18 cellular contexts compared by ENCODE assay signal in the genomic region with DNA sequence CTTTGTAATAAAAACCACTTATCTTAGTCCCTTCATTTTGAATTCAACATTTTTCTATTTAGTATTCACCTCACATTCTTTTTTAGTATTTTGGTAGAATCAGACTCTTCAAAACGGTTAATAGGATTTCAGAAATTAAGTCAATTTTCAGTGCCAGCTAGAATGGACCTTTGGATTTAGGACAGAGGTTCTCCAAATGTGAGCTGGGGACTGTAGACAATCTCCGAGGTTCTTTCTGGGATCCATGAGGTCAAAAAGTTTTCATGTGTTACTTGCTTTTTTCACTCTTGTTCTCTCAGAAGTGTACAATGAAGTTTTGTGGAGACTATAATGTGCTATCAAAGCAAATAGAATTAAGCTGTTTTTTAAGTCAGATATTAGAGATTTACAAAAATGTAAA. TPM values are rescaled to one million over a fixed set of nuclear protein-coding genes. Genes with fewer than 3 reads are reported as not detected.
A peak's percentile ranks its signal among the peaks of the same experiment; 100 is the strongest.
DNase-seq lines count a peak whose midpoint lies in the region; ATAC-seq and TF ChIP-seq lines count a peak whose summit lies in the region.
"Had no signal": no experiment of that assay in that cellular context is flagged by ENCODE, and none has a peak within 500 bp of the region (broad histone marks: within the 10 kb centered on the region; RNA-seq: fewer than 3 reads in every experiment).

No MANE protein-coding gene starts in this region.

- H3K36me3 Mint-ChIP-seq in activated naive CD8-positive, alpha-beta T cell, result peaks cover 19% of the 10 kb centered on the region
- peaks cover 26% of the 10 kb centered on the region for H3K36me3 Mint-ChIP-seq in activated naive CD8-positive, alpha-beta T cell treated with anti-CD3 and anti-CD28 coated beads, Interleukin-2, amount 50 U/mL, for 24 hours (ENCODE audit: low read depth)
- H3K36me3 Mint-ChIP-seq in immature natural killer cell (peaks cover 25 to 31% (median 26%) of the 10 kb centered on the region in 3 donors), progenitor cell of endocrine pancreas (ENCODE audit: insufficient read depth) (peaks cover 56% of the 10 kb centered on the region)

- H3K27ac Mint-ChIP-seq in activated naive CD8-positive, alpha-beta T cell, result no peak overlapping the region
- no peak overlapping the region for H3K27ac Mint-ChIP-seq in activated naive CD8-positive, alpha-beta T cell treated with anti-CD3 and anti-CD28 coated beads, Interleukin-2, amount 50 U/mL, for 24 hours
- H3K27ac Mint-ChIP-seq in immature natural killer cell (peak overlapping the region in 1 of 6 donors; percentile 19), progenitor cell of endocrine pancreas (peak overlapping the region; percentile 41)

- H3K27me3 Mint-ChIP-seq in activated naive CD8-positive, alpha-beta T cell, result no peaks in the 10 kb centered on the region
- no peaks in the 10 kb centered on the region for H3K27me3 Mint-ChIP-seq in activated naive CD8-positive, alpha-beta T cell treated with anti-CD3 and anti-CD28 coated beads, Interleukin-2, amount 50 U/mL, for 24 hours
- peaks cover 2 to 5% (median 2%) of the 10 kb centered on the region in 3 donors for H3K27me3 Mint-ChIP-seq in immature natural killer cell (ENCODE audit: low read depth in 3 of 3)
- no peaks in the 10 kb centered on the region for H3K27me3 Mint-ChIP-seq in progenitor cell of endocrine pancreas

- no peak for DNase-seq in activated naive CD8-positive, alpha-beta T cell treated with anti-CD3 and anti-CD28 coated beads, Interleukin-2, amount 50 U/mL, for 24 hours
- no peak for DNase-seq in immature natural killer cell
- no peak for DNase-seq in progenitor cell of endocrine pancreas (ENCODE audit: low spot score, unreplicated experiment)
- DNase-seq in cortex of kidney (lab: John Stamatoyannopoulos, UW), result no peak
- no peak for DNase-seq in GM10266 (ENCODE audit: extremely low spot score)
- DNase-seq in OCI-M2 (lab: John Stamatoyannopoulos, UW; ENCODE audit: unreplicated experiment), result no peak
- DNase-seq: adrenal gland; COR-L47; effector memory CD4-positive, alpha-beta T cell; islet precursor cell; mucosa of descending colon; NCI-H1105; NCI-H2081; NCI-H446; Peyer's patch; SIG-M5 had no signal

- ATAC-seq in activated naive CD8-positive, alpha-beta T cell treated with anti-CD3 and anti-CD28 coated beads, Interleukin-2, amount 50 U/mL, for 24 hours, result no peak
- ATAC-seq: mucosa of descending colon had no signal

- TF ChIP-seq CTCF in VCaP (conservative IDR thresholded peaks at IDR 0.05) (no peak), progenitor cell of endocrine pancreas (IDR thresholded peaks at IDR 0.05; ENCODE audit: unreplicated experiment) (no peak), GM10266 (IDR thresholded peaks at IDR 0.05; ENCODE audit: control insufficient read depth, insufficient read depth, low read depth, missing control alignments) (no peak)

- H3K4me1 Mint-ChIP-seq in activated naive CD8-positive, alpha-beta T cell (ENCODE audit: low read depth), result peaks cover 19% of the 10 kb centered on the region
- H3K4me1 Mint-ChIP-seq in activated naive CD8-positive, alpha-beta T cell treated with anti-CD3 and anti-CD28 coated beads, Interleukin-2, amount 50 U/mL, for 24 hours, result peaks cover 17% of the 10 kb centered on the region
- H3K4me1 Mint-ChIP-seq in immature natural killer cell, result peaks cover 23 to 24% of the 10 kb centered on the region in 2 donors
- H3K4me1 Mint-ChIP-seq in progenitor cell of endocrine pancreas (ENCODE audit: low read depth), result peaks cover 13% of the 10 kb centered on the region

- peak overlapping the region; percentile 94 for H3K27ac ChIP-seq in VCaP
- H3K27ac ChIP-seq: adrenal gland, Peyer's patch had no signal

- peak overlapping the region; percentile 17 for H3K4me3 Mint-ChIP-seq in activated naive CD8-positive, alpha-beta T cell
- no peak overlapping the region for H3K4me3 Mint-ChIP-seq in activated naive CD8-positive, alpha-beta T cell treated with anti-CD3 and anti-CD28 coated beads, Interleukin-2, amount 50 U/mL, for 24 hours
- H3K4me3 Mint-ChIP-seq in immature natural killer cell (peak overlapping the region in 4 of 5 donors; percentile 33 to 54 (median 52)), progenitor cell of endocrine pancreas (ENCODE audit: low read depth) (peak overlapping the region; percentile 44)

- peaks cover 18% of the 10 kb centered on the region for H3K9me3 Mint-ChIP-seq in activated naive CD8-positive, alpha-beta T cell (ENCODE audit: low read depth)
- H3K9me3 Mint-ChIP-seq in activated naive CD8-positive, alpha-beta T cell treated with anti-CD3 and anti-CD28 coated beads, Interleukin-2, amount 50 U/mL, for 24 hours, result peaks cover 32% of the 10 kb centered on the region
- H3K9me3 Mint-ChIP-seq in immature natural killer cell, result no peaks in the 10 kb centered on the region
- H3K9me3 Mint-ChIP-seq in progenitor cell of endocrine pancreas (ENCODE audit: low read depth), result peaks cover 27% of the 10 kb centered on the region

RNA-seq across cellular contexts. Expression of gene UGDH, which starts 2.3 kb away (rescaled TPM):
- polyA plus RNA-seq in immature natural killer cell, result 10 to 100 TPM; 29.4 to 48.0 (median 40.0) TPM
- total RNA-seq in progenitor cell of endocrine pancreas, result 518 and 607 TPM in 2 replicates
